ENCODE assay signal across 8 cellular contexts in the genomic region with DNA sequence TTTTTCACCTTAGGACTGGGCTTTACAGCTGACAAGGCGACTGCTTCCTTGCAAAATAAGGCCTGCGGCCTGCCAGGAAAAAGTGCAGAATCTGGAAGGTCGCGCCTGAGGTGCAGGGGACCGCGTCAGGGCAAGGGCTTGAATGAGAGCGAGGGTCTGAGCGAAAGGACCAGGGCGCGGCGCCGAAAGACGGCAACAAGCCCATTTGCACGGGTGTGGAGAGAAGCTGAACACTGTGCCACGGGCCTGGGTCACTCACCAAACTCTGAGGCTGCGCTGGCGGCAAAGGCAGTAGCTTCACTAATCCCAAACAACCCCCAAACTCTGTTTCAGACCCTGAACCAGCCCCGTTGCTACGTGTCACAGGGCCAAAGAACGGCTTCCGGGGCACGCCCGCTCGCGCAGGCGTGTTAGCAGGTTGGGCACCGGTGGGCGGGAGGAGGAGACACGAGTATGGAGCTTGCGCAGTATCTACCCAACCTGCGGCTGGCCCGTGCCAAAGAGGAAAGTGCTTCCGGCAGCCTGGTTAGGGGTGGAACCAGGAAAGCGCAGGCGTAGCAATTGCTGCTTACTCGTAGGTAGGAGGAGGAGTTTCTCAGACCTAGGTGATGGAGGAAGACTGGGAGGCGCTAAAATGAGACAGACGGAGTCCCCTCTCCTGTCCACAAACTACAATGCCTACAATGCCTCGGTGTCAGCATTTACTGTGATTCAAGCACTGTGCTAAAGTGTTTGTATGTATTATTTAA. TPM values are rescaled to one million over a fixed set of nuclear protein-coding genes. Genes with fewer than 3 reads are reported as not detected.
A peak's percentile ranks its signal among the peaks of the same experiment; 100 is the strongest.
DNase-seq lines count a peak whose midpoint lies in the region; ATAC-seq, FAIRE-seq and TF ChIP-seq lines count a peak whose summit lies in the region.

A gene (plus strand): TSS at position 598 of the 749 bp plus-strand sequence.
A gene (minus strand): TSS at position 384 of the 749 bp plus-strand sequence. CDS start 704 bp downstream, outside the sequence.

- DNase-seq in NCI-H187 (lab: John Stamatoyannopoulos, UW) (peak; percentile 88 to 93), T-helper 2 cell (peak; percentile 91 to 99 (median 98)), ascending aorta (ENCODE audit: low spot score in 2 of 2) (peak; percentile 81 to 97), right cardiac atrium (peak; percentile 96 to 98 (median 98)), psoas muscle (peak; percentile 94 to 97), urothelium cell line (ENCODE audit: low spot score) (peak; percentile 98)

- ATAC-seq in GM18502 (IDR thresholded peaks at IDR 0.05; ENCODE audit: poor library complexity, unreplicated experiment) = peak; percentile 99
- ATAC-seq in HG02943 (IDR thresholded peaks at IDR 0.05; ENCODE audit: low read depth, unreplicated experiment) = peak; percentile 100
- ATAC-seq in right cardiac atrium = peak; percentile 100
- peak; percentile 99 to 100 (median 100) for ATAC-seq in psoas muscle

- intact Hi-C loops in ascending aorta (cut with DNase I) = no loop called here
- intact Hi-C loops in right cardiac atrium (cut with DNase I) = no loop called here
- intact Hi-C loops in psoas muscle (cut with DNase I) = no loop called here

- under 1% methylated on average over 39 of the region's 39 CpGs for WGBS in right cardiac atrium
- 0 to 1% (median 0%) methylated on average over 39 of the region's 39 CpGs for WGBS in psoas muscle, 3 donors

- H3K4me1 ChIP-seq in ascending aorta (peaks cover 0 to 5% of the 10 kb centered on the region in 2 donors), right cardiac atrium (ENCODE audit: control insufficient read depth, insufficient read depth, low read length) (no peaks in the 10 kb centered on the region), psoas muscle (peaks cover 17% of the 10 kb centered on the region)

- H3K36me3 ChIP-seq in ascending aorta (peaks cover 6 to 9% of the 10 kb centered on the region in 2 donors), psoas muscle (ENCODE audit: insufficient read depth in 1 of 2, low read depth in 1 of 2) (peaks cover 0 to 31% of the 10 kb centered on the region in 2 donors)

- peak; percentile 96 for FAIRE-seq in urothelium cell line (lab: Jason Lieb, UNC)

- H3K9me3 ChIP-seq in ascending aorta = no peaks in the 10 kb centered on the region
- no peaks in the 10 kb centered on the region for H3K9me3 ChIP-seq in right cardiac atrium (ENCODE audit: control insufficient read depth, low read length)
- H3K9me3 ChIP-seq in psoas muscle = no peaks in the 10 kb centered on the region

- no peak for TF ChIP-seq CTCF in ascending aorta (IDR thresholded peaks at IDR 0.05)
- TF ChIP-seq CTCF in psoas muscle (IDR thresholded peaks at IDR 0.05) = no peak

- H3K27me3 ChIP-seq in ascending aorta = no peaks in the 10 kb centered on the region
- no peaks in the 10 kb centered on the region for H3K27me3 ChIP-seq in right cardiac atrium (ENCODE audit: control insufficient read depth, insufficient read depth)
- peaks cover 0 to 10% (median 0%) of the 10 kb centered on the region in 3 donors for H3K27me3 ChIP-seq in psoas muscle (ENCODE audit: insufficient read depth in 3 of 3, low read length in 2 of 3)

- H3K4me3 ChIP-seq in ascending aorta = peak within 1 kb of the TSS; percentile 89 to 97
- peak within 1 kb of the TSS; percentile 70 for H3K4me3 ChIP-seq in right cardiac atrium (ENCODE audit: low read length)
- peak within 1 kb of the TSS; percentile 95 for H3K4me3 ChIP-seq in psoas muscle

- H3K27ac ChIP-seq in ascending aorta = peak within 1 kb of the TSS; percentile 68 to 79
- H3K27ac ChIP-seq in right cardiac atrium (ENCODE audit: low read length) = peak within 1 kb of the TSS; percentile 26
- peak within 1 kb of the TSS; percentile 87 for H3K27ac ChIP-seq in psoas muscle

RNA-seq across cellular contexts. Expression of the first gene that starts in this region (rescaled TPM):
- total RNA-seq in ascending aorta = 0.64 TPM
- total RNA-seq in right cardiac atrium = 1 to 10 TPM in 1 of 4 donors, under 1 TPM in 3; 0.31 to 1.1 (median 0.55) TPM
- polyA plus RNA-seq in right cardiac atrium = 0.07 TPM
- total RNA-seq in psoas muscle = under 1 TPM in 1 of 4 donors, not detected in 3; 0.04 TPM
- under 1 TPM in 2 of 3 donors, not detected in 1; 0.01 TPM for polyA plus RNA-seq in psoas muscle

RNA-seq across cellular contexts. Expression of the second gene that starts in this region (rescaled TPM):
- 31.0 TPM for total RNA-seq in ascending aorta
- 10 to 100 TPM; 27.7 to 35.3 (median 31.1) TPM for total RNA-seq in right cardiac atrium
- polyA plus RNA-seq in right cardiac atrium = 9.3 TPM
- 10 to 100 TPM; 12.7 to 21.1 (median 15.6) TPM for total RNA-seq in psoas muscle
- 10 to 100 TPM in 2 of 3 donors, 1 to 10 TPM in 1; 6.7 to 15.6 (median 14.3) TPM for polyA plus RNA-seq in psoas muscle

Comparison
In these comparisons a context has a peak if more than half of its experiments do, and no peak if none do; other contexts are left out.
1. Peak in every context shown above with its lines: DNase-seq, ATAC-seq, H3K4me3 ChIP-seq and H3K27ac ChIP-seq.
2. H3K27ac ChIP-seq: peak in every context shown above with its lines; median percentile 87 in psoas muscle; 74 in ascending aorta; 26 in right cardiac atrium.